In the genomic region with DNA sequence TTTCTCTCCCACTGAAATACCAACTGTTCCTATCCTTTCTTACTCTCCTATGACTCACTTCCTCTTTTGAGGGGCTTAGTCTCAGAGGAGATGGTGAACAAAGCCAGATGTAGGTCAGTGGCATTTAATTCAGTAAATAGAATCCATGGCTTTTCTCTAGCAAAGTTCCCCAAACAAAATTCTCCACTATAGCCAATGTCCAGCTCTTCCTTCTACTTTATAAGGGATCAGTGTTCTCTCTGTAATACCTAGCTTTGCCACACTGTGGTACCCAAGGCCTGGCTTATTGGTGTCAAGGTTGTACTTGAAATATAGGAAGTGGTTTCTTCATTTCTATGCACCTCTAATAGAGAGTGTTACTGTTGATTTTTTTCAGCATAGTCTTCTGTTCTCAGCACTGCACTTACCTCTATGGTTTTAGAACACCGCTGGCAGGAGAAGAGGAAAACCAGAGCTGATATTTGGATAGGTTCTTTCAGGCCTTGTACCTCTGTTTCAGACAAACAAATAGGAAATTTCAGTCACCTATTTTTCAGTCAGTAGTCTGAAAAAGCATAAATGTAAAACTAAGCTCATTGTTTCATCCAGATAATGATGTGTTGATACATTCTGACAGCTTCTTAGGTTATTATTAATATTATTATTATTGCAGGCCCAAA, we compare ENCODE assay signal across 8 cellular contexts. TPM values are rescaled to one million over a fixed set of nuclear protein-coding genes. Genes with fewer than 3 reads are reported as not detected.
A peak's percentile ranks its signal among the peaks of the same experiment; 100 is the strongest.
DNase-seq lines count a peak whose midpoint lies in the region; ATAC-seq lines count a peak whose summit lies in the region.

No MANE protein-coding gene starts in this region.

- ATAC-seq in GM19035 (IDR thresholded peaks at IDR 0.05; ENCODE audit: unreplicated experiment) = peak; percentile 99
- ATAC-seq in HG03159 (IDR thresholded peaks at IDR 0.05; ENCODE audit: unreplicated experiment) = peak; percentile 98

- DNase-seq in C1 segment of cervical spinal cord (lab: John Stamatoyannopoulos, UW) (peak in 10 of 14 donors; percentile 4 to 35 (median 24)), NCI-H345 (lab: John Stamatoyannopoulos, UW) (peak; percentile 71), dermis blood vessel endothelial cell (peak; percentile 92), medulla oblongata (ENCODE audit: extremely low spot score) (peak; percentile 91)
- peak; percentile 40 to 58 for DNase-seq in activated CD4-positive, alpha-beta T cell treated with anti-CD3 and anti-CD28 coated beads for 4 hours
- peak; percentile 22 to 24 for DNase-seq in stimulated activated CD8-positive, alpha-beta memory T cell treated with anti-CD3 and anti-CD28 coated beads, Interleukin-15, amount 100 ng/mL, for 48 hours (ENCODE audit: low read depth in 2 of 2)

RNA-seq across cellular contexts. Expression of a gene that starts 40.6 kb away (rescaled TPM):
- 44.9 and 90.6 TPM in 2 replicates for total RNA-seq in dermis blood vessel endothelial cell

Comparison
In these comparisons a context has a peak if more than half of its experiments do, and no peak if none do; other contexts are left out.
1. Peak in every context shown above with its lines: DNase-seq and ATAC-seq.
2. DNase-seq: peak in every context shown above with its lines; median percentile 92 in dermis blood vessel endothelial cell; 91 in medulla oblongata; 71 in NCI-H345; 49 in activated CD4-positive, alpha-beta T cell treated with anti-CD3 and anti-CD28 coated beads for 4 hours; 24 in C1 segment of cervical spinal cord; 23 in stimulated activated CD8-positive, alpha-beta memory T cell treated with anti-CD3 and anti-CD28 coated beads, Interleukin-15, amount 100 ng/mL, for 48 hours.